Comparison of ENCODE assay signal across 1 cellular context in the genomic region with DNA sequence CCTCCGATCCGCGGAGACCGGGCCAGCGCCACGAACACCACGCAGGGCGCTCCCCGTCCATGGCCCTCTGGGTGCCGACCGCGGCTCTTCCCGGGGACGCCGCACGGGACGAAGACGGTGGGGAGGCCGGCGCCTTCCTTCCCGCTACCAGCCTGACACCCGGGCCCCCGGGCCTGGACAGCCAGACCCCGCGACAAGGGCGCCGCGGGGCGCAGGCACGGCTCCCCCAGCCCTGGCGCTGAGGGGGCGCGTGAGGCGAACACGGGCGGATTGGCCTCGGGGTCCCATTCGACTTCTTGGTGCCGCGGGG.
TF ChIP-seq lines count a peak whose summit lies in the region.

No MANE protein-coding gene starts in this region.

TF ChIP-seq in GM12878, 131 proteins besides CTCF, POLR2A, EP300 and RAD21:
- no peak for TF ChIP-seq YY1 (IDR thresholded peaks at IDR 0.05; ENCODE audit: low read depth, low read length)
- no peak for TF ChIP-seq WRNIP1 (IDR thresholded peaks at IDR 0.05; ENCODE audit: borderline replicate concordance, low read depth, low read length)
- no peak for TF ChIP-seq EZH2 (IDR thresholded peaks at IDR 0.05; ENCODE audit: borderline replicate concordance, control insufficient read depth, low read depth, low read length)
- TF ChIP-seq ZNF384 (IDR thresholded peaks at IDR 0.05; ENCODE audit: borderline replicate concordance, low read depth, low read length), result no peak
- TF ChIP-seq SIN3A (IDR thresholded peaks at IDR 0.05; ENCODE audit: low read depth, low read length), result no peak
- TF ChIP-seq MEF2B (IDR thresholded peaks at IDR 0.05; ENCODE audit: partially characterized antibody, poor library complexity, severe bottlenecking), result no peak
- no peak for TF ChIP-seq MYC (IDR thresholded peaks at IDR 0.05; ENCODE audit: insufficient read depth, insufficient read length, insufficient replicate concordance, low read length, severe bottlenecking)
- TF ChIP-seq NBN (IDR thresholded peaks at IDR 0.05), result no peak
- TF ChIP-seq JUND (IDR thresholded peaks at IDR 0.05; ENCODE audit: low read depth, low read length), result no peak
- no peak for TF ChIP-seq ASH2L (IDR thresholded peaks at IDR 0.05; ENCODE audit: borderline replicate concordance, low read depth)
- TF ChIP-seq, protein P1, sequence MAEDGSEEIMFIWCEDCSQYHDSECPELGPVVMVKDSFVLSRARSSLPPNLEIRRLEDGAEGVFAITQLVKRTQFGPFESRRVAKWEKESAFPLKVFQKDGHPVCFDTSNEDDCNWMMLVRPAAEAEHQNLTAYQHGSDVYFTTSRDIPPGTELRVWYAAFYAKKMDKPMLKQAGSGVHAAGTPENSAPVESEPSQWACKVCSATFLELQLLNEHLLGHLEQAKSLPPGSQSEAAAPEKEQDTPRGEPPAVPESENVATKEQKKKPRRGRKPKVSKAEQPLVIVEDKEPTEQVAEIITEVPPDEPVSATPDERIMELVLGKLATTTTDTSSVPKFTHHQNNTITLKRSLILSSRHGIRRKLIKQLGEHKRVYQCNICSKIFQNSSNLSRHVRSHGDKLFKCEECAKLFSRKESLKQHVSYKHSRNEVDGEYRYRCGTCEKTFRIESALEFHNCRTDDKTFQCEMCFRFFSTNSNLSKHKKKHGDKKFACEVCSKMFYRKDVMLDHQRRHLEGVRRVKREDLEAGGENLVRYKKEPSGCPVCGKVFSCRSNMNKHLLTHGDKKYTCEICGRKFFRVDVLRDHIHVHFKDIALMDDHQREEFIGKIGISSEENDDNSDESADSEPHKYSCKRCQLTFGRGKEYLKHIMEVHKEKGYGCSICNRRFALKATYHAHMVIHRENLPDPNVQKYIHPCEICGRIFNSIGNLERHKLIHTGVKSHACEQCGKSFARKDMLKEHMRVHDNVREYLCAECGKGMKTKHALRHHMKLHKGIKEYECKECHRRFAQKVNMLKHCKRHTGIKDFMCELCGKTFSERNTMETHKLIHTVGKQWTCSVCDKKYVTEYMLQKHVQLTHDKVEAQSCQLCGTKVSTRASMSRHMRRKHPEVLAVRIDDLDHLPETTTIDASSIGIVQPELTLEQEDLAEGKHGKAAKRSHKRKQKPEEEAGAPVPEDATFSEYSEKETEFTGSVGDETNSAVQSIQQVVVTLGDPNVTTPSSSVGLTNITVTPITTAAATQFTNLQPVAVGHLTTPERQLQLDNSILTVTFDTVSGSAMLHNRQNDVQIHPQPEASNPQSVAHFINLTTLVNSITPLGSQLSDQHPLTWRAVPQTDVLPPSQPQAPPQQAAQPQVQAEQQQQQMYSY (CRISPR knock-in tag; IDR thresholded peaks at IDR 0.05), result no peak
- TF ChIP-seq SRF (IDR thresholded peaks at IDR 0.05; ENCODE audit: low read depth in 2 of 2, low read length in 2 of 2), result no peak
- no peak for TF ChIP-seq KDM1A (IDR thresholded peaks at IDR 0.05; ENCODE audit: borderline replicate concordance)
- TF ChIP-seq SMC3 (IDR thresholded peaks at IDR 0.05; ENCODE audit: borderline replicate concordance, low read length), result no peak
- TF ChIP-seq ZZZ3 (IDR thresholded peaks at IDR 0.05; ENCODE audit: control insufficient read depth, insufficient read length, low read depth), result no peak
- no peak for TF ChIP-seq TBL1XR1 (IDR thresholded peaks at IDR 0.05; ENCODE audit: low read depth, low read length)
- no peak for TF ChIP-seq HDAC2 (IDR thresholded peaks at IDR 0.05)
- TF ChIP-seq RELA (IDR thresholded peaks at IDR 0.05; ENCODE audit: borderline replicate concordance, partially characterized antibody), result no peak
